Comparison of ENCODE assay signal across 9 cellular contexts in the genomic region with DNA sequence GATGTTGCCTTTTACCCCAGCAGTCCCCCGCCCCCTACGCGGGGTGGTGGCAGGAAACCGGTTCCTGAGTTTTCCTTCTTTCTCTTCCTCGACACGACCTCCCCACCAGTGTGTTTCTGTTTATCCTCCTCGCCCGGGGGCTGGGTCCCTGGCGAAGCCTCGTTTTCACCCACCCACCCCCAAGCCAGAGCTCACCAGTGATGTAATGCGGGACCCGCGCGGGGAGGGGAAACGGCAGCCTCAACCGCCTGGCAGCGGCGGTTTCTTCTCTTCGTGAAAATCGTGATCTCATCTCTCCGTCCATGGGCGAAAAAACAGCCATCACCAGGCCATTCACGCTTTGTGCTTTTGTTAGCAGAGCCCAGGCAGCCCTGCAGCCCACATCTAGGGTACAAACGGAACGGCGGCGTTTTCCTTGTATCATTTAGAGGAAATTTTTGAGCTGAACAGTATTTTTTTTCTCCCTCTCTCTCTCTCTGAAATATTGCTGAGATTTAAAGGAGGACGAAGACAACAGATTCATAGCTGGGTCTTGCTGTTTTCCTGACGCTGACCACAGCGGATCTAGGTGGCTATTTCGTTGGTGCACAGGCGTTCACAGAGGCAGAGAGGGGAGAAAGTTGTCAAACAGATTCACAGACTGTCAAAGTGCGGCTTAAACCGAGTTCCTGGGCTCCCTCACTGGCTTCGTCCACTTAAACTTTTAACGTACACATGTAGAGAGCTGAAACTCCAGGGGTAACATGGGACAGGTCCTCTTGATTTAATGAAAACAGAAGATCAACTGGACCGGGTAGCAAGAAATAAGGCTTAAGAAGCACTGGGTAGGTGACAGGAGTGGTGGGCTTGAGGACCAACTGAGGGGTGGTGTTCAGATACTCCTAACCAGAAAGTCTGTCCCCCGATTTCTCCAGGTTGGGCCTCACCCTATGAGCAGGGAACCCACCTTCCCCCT. TPM values are rescaled to one million over a fixed set of nuclear protein-coding genes. Genes with fewer than 3 reads are reported as not detected.
A peak's percentile ranks its signal among the peaks of the same experiment; 100 is the strongest.
DNase-seq lines count a peak whose midpoint lies in the region; ATAC-seq and TF ChIP-seq lines count a peak whose summit lies in the region.
"Had no signal": no experiment of that assay in that cellular context is flagged by ENCODE, and none has a peak within 500 bp of the region (broad histone marks: within the 10 kb centered on the region; RNA-seq: fewer than 3 reads in every experiment).

No MANE protein-coding gene starts in this region.

- H3K4me1 Mint-ChIP-seq in T-helper 2 cell treated with Interferon-gamma antibody and Interleukin-4, amounts not matched to agents 5 μg/mL and 100 μg/mL, for 36 hours (ENCODE audit: low read depth), result peaks cover 10% of the 10 kb centered on the region

- peaks cover 56% of the 10 kb centered on the region for H3K27me3 Mint-ChIP-seq in T-helper 2 cell treated with Interferon-gamma antibody and Interleukin-4, amounts not matched to agents 5 μg/mL and 100 μg/mL, for 36 hours (ENCODE audit: low read depth)

- no peak overlapping the region for H2BK5ac ChIP-seq in trophoblast cell (ENCODE audit: low read depth, low read length, poor library complexity)

- no peak overlapping the region for H3K9ac ChIP-seq in trophoblast cell (ENCODE audit: low read length)

- intact Hi-C loops in Panc1 (cut with micrococcal nuclease; ENCODE audit: unreplicated experiment) (loop anchor here (5.0 kb wide), 1 partner anchor 263 kb away; no protein-coding TSS in a partner anchor), esophagus squamous epithelium (cut with DNase I) (loop anchor here (5.0 kb wide), 1 partner anchor 102 kb away; the partner anchor contains the start of gene SGPP2)

- H3K79me2 ChIP-seq in trophoblast cell (ENCODE audit: control insufficient read depth, insufficient read depth, low read length, poor library complexity), result no peaks in the 10 kb centered on the region

- H2BK120ac ChIP-seq in trophoblast cell (ENCODE audit: insufficient read depth, low read length, poor library complexity), result no peak overlapping the region

- no peaks in the 10 kb centered on the region for H3K79me1 ChIP-seq in trophoblast cell (ENCODE audit: low read length)

- peak overlapping the region; percentile 76 for H3K4me3 Mint-ChIP-seq in T-helper 2 cell treated with Interferon-gamma antibody and Interleukin-4, amounts not matched to agents 5 μg/mL and 100 μg/mL, for 36 hours

- CTCF ChIA-PET in Panc1 (lab: Charles Lee) (no interaction called here), GM10248 (lab: Yijun Ruan, JAX) (interaction anchor here (0.7 to 7.1 kb wide), 11 partner anchors 8 to 569 kb away, joined by 3 to 155 read pairs (median 4); no protein-coding TSS in a partner anchor)

- no peaks in the 10 kb centered on the region for H3K4me1 ChIP-seq in Panc1 (ENCODE audit: control insufficient read depth, insufficient read depth, low read length)
- peaks cover 13 to 30% (median 19%) of the 10 kb centered on the region in 3 donors for H3K4me1 ChIP-seq in esophagus squamous epithelium
- H3K4me1 ChIP-seq in trophoblast cell (ENCODE audit: control insufficient read depth in 1 of 2, insufficient read depth in 2 of 2, low read length in 2 of 2), result peaks cover 9 to 16% of the 10 kb centered on the region in 2 experiments

- no peak overlapping the region for H3K4ac ChIP-seq in trophoblast cell (ENCODE audit: low read depth, low read length)

- in situ Hi-C loops in Panc1 (cut with HindIII; ENCODE audit: low pct_unique_long_range_greater_than_20kb, low sequenced_read_pairs), result no loop called here

- no peak overlapping the region for H3K27ac Mint-ChIP-seq in T-helper 2 cell treated with Interferon-gamma antibody and Interleukin-4, amounts not matched to agents 5 μg/mL and 100 μg/mL, for 36 hours

- H3K27ac ChIP-seq in Panc1 (ENCODE audit: low read length) (no peak overlapping the region), esophagus squamous epithelium (peak overlapping the region in 2 of 4 donors; percentile 18 to 44), trophoblast cell (ENCODE audit: low read depth, low read length) (no peak overlapping the region)

- H3K14ac ChIP-seq in trophoblast cell (ENCODE audit: low read length), result no peak overlapping the region

- peak overlapping the region; percentile 96 for H3K4me2 ChIP-seq in trophoblast cell (ENCODE audit: low read length)

- H3K9me3 Mint-ChIP-seq in T-helper 2 cell treated with Interferon-gamma antibody and Interleukin-4, amounts not matched to agents 5 μg/mL and 100 μg/mL, for 36 hours, result no peaks in the 10 kb centered on the region

- DNase-seq in T-helper 2 cell treated with Interferon-gamma antibody and Interleukin-4, amounts not matched to agents 5 μg/mL and 100 μg/mL, for 36 hours (ENCODE audit: low spot score), result no peak
- DNase-seq in T-helper 2 cell, result no peak
- DNase-seq in Panc1 (ENCODE audit: low read depth, low spot score), result no peak
- no peak for DNase-seq in esophagus squamous epithelium (lab: John Stamatoyannopoulos, UW)
- DNase-seq in trophoblast cell, result peak in 1 of 2 donors; percentile 14
- DNase-seq in GDM1 (lab: John Stamatoyannopoulos, UW), result no peak
- DNase-seq in GM10248 (ENCODE audit: extremely low spot score), result no peak
- DNase-seq: DND-41 had no signal

- H2AFZ ChIP-seq in trophoblast cell (ENCODE audit: insufficient read depth, low read length, poor library complexity), result no peak overlapping the region

- no peak overlapping the region for H2BK12ac ChIP-seq in trophoblast cell (ENCODE audit: low read length)

- peaks cover 4% of the 10 kb centered on the region for H3K36me3 Mint-ChIP-seq in T-helper 2 cell treated with Interferon-gamma antibody and Interleukin-4, amounts not matched to agents 5 μg/mL and 100 μg/mL, for 36 hours (ENCODE audit: low read depth)

- H4K91ac ChIP-seq in trophoblast cell (ENCODE audit: low read depth, low read length), result no peak overlapping the region

- H2AK5ac ChIP-seq in trophoblast cell (ENCODE audit: low read length), result no peak overlapping the region

- POLR2A ChIA-PET in Panc1 (lab: Charles Lee) (no interaction called here), GM10248 (lab: Yijun Ruan, JAX) (no interaction called here)

- H3K18ac ChIP-seq in trophoblast cell (ENCODE audit: low read length), result no peak overlapping the region

- ATAC-seq in Panc1 (no peak), GM21825 (IDR thresholded peaks at IDR 0.05; ENCODE audit: unreplicated experiment) (no peak)

- no peak overlapping the region for H3K23ac ChIP-seq in trophoblast cell (ENCODE audit: low read length)

- TF ChIP-seq CTCF in Panc1 (IDR thresholded peaks at IDR 0.05) (no peak), esophagus squamous epithelium (IDR thresholded peaks at IDR 0.05) (no peak), GM10248 (IDR thresholded peaks at IDR 0.05; ENCODE audit: control extremely low read depth, extremely low read depth, low read depth, missing control alignments) (no peak)

- H3K4me3 ChIP-seq in Panc1 (ENCODE audit: low read depth in 2 of 2, low read length in 2 of 2) (peak overlapping the region; percentile 13 to 43), esophagus squamous epithelium (peak overlapping the region; percentile 47 to 72 (median 52)), trophoblast cell (ENCODE audit: low read depth, low read length) (no peak overlapping the region)

- 36 to 42% methylated on average over 28 to 38 of the region's 38 CpGs for WGBS in esophagus squamous epithelium, 2 donors
- WGBS in trophoblast cell (ENCODE audit: extremely low coverage, insufficient coverage, insufficient read length), result no CpG with 5 or more reads among the region's 38 CpGs

- peaks cover 31% of the 10 kb centered on the region for H3K27me3 ChIP-seq in Panc1 (ENCODE audit: control insufficient read depth, insufficient read depth, low read length)
- peaks cover 0 to 89% (median 2%) of the 10 kb centered on the region in 4 donors for H3K27me3 ChIP-seq in esophagus squamous epithelium
- H3K27me3 ChIP-seq in trophoblast cell (ENCODE audit: insufficient read depth, low read length), result peaks cover 45% of the 10 kb centered on the region

- no peaks in the 10 kb centered on the region for H3K9me3 ChIP-seq in Panc1 (ENCODE audit: control insufficient read depth, insufficient read depth, low read depth, low read length)
- H3K9me3 ChIP-seq in esophagus squamous epithelium, result no peaks in the 10 kb centered on the region
- H3K9me3 ChIP-seq in trophoblast cell (ENCODE audit: insufficient read depth, low read depth, low read length), result no peaks in the 10 kb centered on the region

- BruUV-seq in Panc1 (replicated peaks; lab: Mats Ljungman, UMichigan), result no TSS peak

- H3K36me3 ChIP-seq in Panc1 (ENCODE audit: control insufficient read depth, insufficient read depth, low read length), result no peaks in the 10 kb centered on the region
- no peaks in the 10 kb centered on the region for H3K36me3 ChIP-seq in esophagus squamous epithelium
- H3K36me3 ChIP-seq in trophoblast cell (ENCODE audit: control insufficient read depth in 1 of 2, insufficient read depth in 2 of 2, low read length in 2 of 2), result no peaks in the 10 kb centered on the region

- no peak for TF ChIP-seq POLR2A in esophagus squamous epithelium (IDR thresholded peaks at IDR 0.05)

- H4K12ac ChIP-seq in trophoblast cell (ENCODE audit: low read depth, low read length), result no peak overlapping the region

- no peak overlapping the region for H4K8ac ChIP-seq in trophoblast cell (ENCODE audit: low read depth, low read length)

RNA-seq across cellular contexts. Expression of gene PAX3, which starts 21.9 kb away (rescaled TPM):
- total RNA-seq in Panc1 (2021; ENCODE audit: unreplicated experiment), result not detected
- not detected for polyA plus RNA-seq in Panc1 (2012; ENCODE audit: insufficient read length)
- not detected for total RNA-seq in esophagus squamous epithelium
- polyA plus RNA-seq in trophoblast cell (2013), result not detected in 2 replicates
